8 cellular contexts compared by ENCODE assay signal in the genomic region with DNA sequence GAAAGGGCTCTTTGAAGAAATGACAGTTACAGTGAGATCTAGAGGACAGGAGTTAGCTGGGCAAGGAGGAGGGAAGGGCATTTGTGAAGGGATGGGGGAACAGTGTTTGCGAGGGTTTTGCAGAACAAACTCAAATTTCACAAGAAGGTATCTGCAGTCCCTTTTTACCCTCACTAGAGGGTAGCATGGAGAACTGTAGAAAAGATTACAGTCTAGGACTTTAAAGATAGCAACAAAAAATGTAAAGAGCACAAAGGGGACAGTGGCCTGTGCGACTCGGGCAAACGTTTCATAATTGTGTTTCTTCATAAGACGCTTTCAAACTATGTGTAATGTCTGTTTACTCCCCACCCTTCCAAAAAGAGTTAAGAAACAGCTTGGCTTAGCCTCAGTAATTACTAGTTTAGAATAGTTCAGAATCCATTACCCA. TPM values are rescaled to one million over a fixed set of nuclear protein-coding genes. Genes with fewer than 3 reads are reported as not detected.
DNase-seq lines count a peak whose midpoint lies in the region; ATAC-seq and TF ChIP-seq lines count a peak whose summit lies in the region.

No MANE protein-coding gene starts in this region.

- peak overlapping the region; percentile 35 to 94 (median 75) for H3K4me2 ChIP-seq in BLaER1 treated with 17β-estradiol and CSF1 and Interleukin-3, amounts not matched to agents 10 nM and 100 nM
- no peak overlapping the region for H3K4me2 ChIP-seq in SK-N-SH
- H3K4me2 ChIP-seq in smooth muscle cell: peak overlapping the region; percentile 18

- TF ChIP-seq CTCF in HFFc6 (IDR thresholded peaks at IDR 0.05): peak; percentile 74
- peak; percentile 63 for TF ChIP-seq CTCF in SK-N-SH (IDR thresholded peaks at IDR 0.05)
- TF ChIP-seq CTCF in fibroblast of villous mesenchyme (IDR thresholded peaks at IDR 0.05; ENCODE audit: insufficient read depth, low read depth, low read length): peak; percentile 80
- peak; percentile 54 for TF ChIP-seq CTCF in smooth muscle cell (IDR thresholded peaks at IDR 0.05; ENCODE audit: borderline replicate concordance, insufficient read depth, poor library complexity, severe bottlenecking)

- no peaks in the 10 kb centered on the region for H3K79me2 ChIP-seq in SK-N-SH (ENCODE audit: insufficient read depth)
- no peaks in the 10 kb centered on the region for H3K79me2 ChIP-seq in smooth muscle cell (ENCODE audit: low read depth)

- H3K27ac ChIP-seq in BLaER1 treated with 17β-estradiol and CSF1 and Interleukin-3, amounts not matched to agents 10 nM and 100 nM: peak overlapping the region in 8 of 11 experiments; percentile 52 to 85 (median 70); a peak in 17 of 22 replicates
- H3K27ac ChIP-seq in SK-N-SH (ENCODE audit: low read depth in 2 of 2, low read length in 1 of 2): no peak overlapping the region
- H3K27ac ChIP-seq in smooth muscle cell (ENCODE audit: low read depth): no peak overlapping the region

- H3K9me2 ChIP-seq in SK-N-SH: no peaks in the 10 kb centered on the region

- peaks cover 1% of the 10 kb centered on the region for H3K27me3 Mint-ChIP-seq in HFFc6 (ENCODE audit: insufficient read depth)
- H3K27me3 Mint-ChIP-seq in activated T-helper 2 cell treated with anti-CD3 and anti-CD28 coated beads, Interferon-gamma antibody, Interleukin-2, Interleukin-4, amounts not matched to agents 10 μg/mL and 5 μg/mL and 100 μg/mL, durations not matched to agents 14 hours and 24 hours and 36 hours (ENCODE audit: low read depth): no peaks in the 10 kb centered on the region
- no peaks in the 10 kb centered on the region for H3K27me3 Mint-ChIP-seq in activated naive CD4-positive, alpha-beta T cell treated with anti-CD3 and anti-CD28 coated beads, Interleukin-2, amount 10 ng/mL, durations not matched to agents 7 days and 5 days

- DNase-seq in HFFc6 (no peak), SK-N-SH (peak; percentile 47), fibroblast of villous mesenchyme (ENCODE audit: low read depth) (peak; percentile 79), smooth muscle cell (lab: John Stamatoyannopoulos, UW; ENCODE audit: unreplicated experiment) (no peak)
- no peak for DNase-seq in activated T-helper 2 cell treated with anti-CD3 and anti-CD28 coated beads, Interferon-gamma antibody, Interleukin-2, Interleukin-4, amounts not matched to agents 10 μg/mL and 5 μg/mL and 100 μg/mL, durations not matched to agents 14 hours and 24 hours and 36 hours (ENCODE audit: low spot score)
- no peak for DNase-seq in activated naive CD4-positive, alpha-beta T cell treated with anti-CD3 and anti-CD28 coated beads, Interleukin-2, amount 10 ng/mL, durations not matched to agents 7 days and 5 days

- H4K20me1 ChIP-seq in BLaER1 treated with 17β-estradiol and CSF1 and Interleukin-3, amounts not matched to agents 10 nM and 100 nM: no peaks in the 10 kb centered on the region
- H4K20me1 ChIP-seq in SK-N-SH (ENCODE audit: insufficient read depth) (no peaks in the 10 kb centered on the region), smooth muscle cell (ENCODE audit: low read depth) (peaks cover 5% of the 10 kb centered on the region)

- intact Hi-C loops in activated T-helper 2 cell treated with anti-CD3 and anti-CD28 coated beads, Interferon-gamma antibody, Interleukin-2, Interleukin-4, amounts not matched to agents 10 μg/mL and 5 μg/mL and 100 μg/mL, durations not matched to agents 14 hours and 24 hours and 36 hours (cut with micrococcal nuclease): no loop called here

- H3K27me3 ChIP-seq in BLaER1 treated with 17β-estradiol and CSF1 and Interleukin-3, amounts not matched to agents 10 nM and 100 nM: no peaks in the 10 kb centered on the region
- H3K27me3 ChIP-seq in SK-N-SH (ENCODE audit: insufficient read depth) (no peaks in the 10 kb centered on the region), smooth muscle cell (ENCODE audit: low read depth) (no peaks in the 10 kb centered on the region)

- 0 out of 2 replicates have a peak overlapping the region, but pooled peaks have one; percentile 5 for H3K27ac Mint-ChIP-seq in HFFc6
- H3K27ac Mint-ChIP-seq in activated T-helper 2 cell treated with anti-CD3 and anti-CD28 coated beads, Interferon-gamma antibody, Interleukin-2, Interleukin-4, amounts not matched to agents 10 μg/mL and 5 μg/mL and 100 μg/mL, durations not matched to agents 14 hours and 24 hours and 36 hours: no peak overlapping the region
- no peak overlapping the region for H3K27ac Mint-ChIP-seq in activated naive CD4-positive, alpha-beta T cell treated with anti-CD3 and anti-CD28 coated beads, Interleukin-2, amount 10 ng/mL, durations not matched to agents 7 days and 5 days

- H3K4me1 Mint-ChIP-seq in HFFc6 (ENCODE audit: low read depth): peaks cover 34% of the 10 kb centered on the region
- peaks cover 40% of the 10 kb centered on the region for H3K4me1 Mint-ChIP-seq in activated T-helper 2 cell treated with anti-CD3 and anti-CD28 coated beads, Interferon-gamma antibody, Interleukin-2, Interleukin-4, amounts not matched to agents 10 μg/mL and 5 μg/mL and 100 μg/mL, durations not matched to agents 14 hours and 24 hours and 36 hours (ENCODE audit: low read depth)
- H3K4me1 Mint-ChIP-seq in activated naive CD4-positive, alpha-beta T cell treated with anti-CD3 and anti-CD28 coated beads, Interleukin-2, amount 10 ng/mL, durations not matched to agents 7 days and 5 days: peaks cover 9% of the 10 kb centered on the region

- H3K9ac ChIP-seq in BLaER1 treated with 17β-estradiol and CSF1 and Interleukin-3, amounts not matched to agents 10 nM and 100 nM: peak overlapping the region in 8 of 11 experiments; percentile 16 to 74 (median 52); a peak in 13 of 22 replicates
- no peak overlapping the region for H3K9ac ChIP-seq in SK-N-SH
- H3K9ac ChIP-seq in smooth muscle cell (ENCODE audit: low read depth): no peak overlapping the region

- H3K36me3 Mint-ChIP-seq in HFFc6 (ENCODE audit: low read depth): peaks cover 10% of the 10 kb centered on the region
- peaks cover 42% of the 10 kb centered on the region for H3K36me3 Mint-ChIP-seq in activated T-helper 2 cell treated with anti-CD3 and anti-CD28 coated beads, Interferon-gamma antibody, Interleukin-2, Interleukin-4, amounts not matched to agents 10 μg/mL and 5 μg/mL and 100 μg/mL, durations not matched to agents 14 hours and 24 hours and 36 hours (ENCODE audit: low read depth)
- H3K36me3 Mint-ChIP-seq in activated naive CD4-positive, alpha-beta T cell treated with anti-CD3 and anti-CD28 coated beads, Interleukin-2, amount 10 ng/mL, durations not matched to agents 7 days and 5 days: peaks cover 4% of the 10 kb centered on the region

- H3K4me1 ChIP-seq in BLaER1 treated with 17β-estradiol and CSF1 and Interleukin-3, amounts not matched to agents 10 nM and 100 nM: peaks cover 27 to 90% (median 70%) of the 10 kb centered on the region in 10 experiments
- H3K4me1 ChIP-seq in SK-N-SH (ENCODE audit: control insufficient read depth in 1 of 2, insufficient read depth in 2 of 2, low read depth in 1 of 2, low read length in 1 of 2) (peaks cover 2 to 11% of the 10 kb centered on the region in 2 experiments; a peak in 2 of 4 replicates), smooth muscle cell (ENCODE audit: low read depth) (no peaks in the 10 kb centered on the region)

- ATAC-seq in HG02571 (IDR thresholded peaks at IDR 0.05; ENCODE audit: unreplicated experiment): no peak

- H2AFZ ChIP-seq in SK-N-SH (ENCODE audit: low read depth): no peak overlapping the region; the same call in 1 of the 2 replicates
- H2AFZ ChIP-seq in smooth muscle cell (ENCODE audit: low read depth): no peak overlapping the region

- H3K4me3 Mint-ChIP-seq in HFFc6: no peak overlapping the region
- no peak overlapping the region for H3K4me3 Mint-ChIP-seq in activated T-helper 2 cell treated with anti-CD3 and anti-CD28 coated beads, Interferon-gamma antibody, Interleukin-2, Interleukin-4, amounts not matched to agents 10 μg/mL and 5 μg/mL and 100 μg/mL, durations not matched to agents 14 hours and 24 hours and 36 hours (ENCODE audit: low read depth)
- no peak overlapping the region for H3K4me3 Mint-ChIP-seq in activated naive CD4-positive, alpha-beta T cell treated with anti-CD3 and anti-CD28 coated beads, Interleukin-2, amount 10 ng/mL, durations not matched to agents 7 days and 5 days

- POLR2A ChIA-PET in SK-N-SH (lab: Yijun Ruan, JAX): no interaction called here

- H3K4me3 ChIP-seq in BLaER1 treated with 17β-estradiol and CSF1 and Interleukin-3, amounts not matched to agents 10 nM and 100 nM: no peak overlapping the region
- H3K4me3 ChIP-seq in SK-N-SH (ENCODE audit: low read depth in 2 of 2, low read length in 1 of 2): no peak overlapping the region; a peak in 1 of 4 replicates
- H3K4me3 ChIP-seq in fibroblast of villous mesenchyme (ENCODE audit: low read depth, low read length): no peak overlapping the region
- H3K4me3 ChIP-seq in smooth muscle cell: no peak overlapping the region

- 62% methylated on average over 5 of the region's 5 CpGs for WGBS in SK-N-SH (ENCODE audit: low lambda C conversion rate)
- WGBS in smooth muscle cell (ENCODE audit: low lambda C conversion rate): 38% methylated on average over 5 of the region's 5 CpGs

- H3F3A ChIP-seq in SK-N-SH (replicated peaks; ENCODE audit: insufficient read depth) (no peaks in the 10 kb centered on the region), smooth muscle cell (ENCODE audit: low read depth) (peaks cover 2% of the 10 kb centered on the region)

- TF ChIP-seq RAD21 in SK-N-SH (IDR thresholded peaks at IDR 0.05; ENCODE audit: low read length): peak; percentile 69

- no peaks in the 10 kb centered on the region for H3K9me3 ChIP-seq in BLaER1 treated with 17β-estradiol and CSF1 and Interleukin-3, amounts not matched to agents 10 nM and 100 nM (replicated peaks in 1 of 11)
- no peaks in the 10 kb centered on the region for H3K9me3 ChIP-seq in SK-N-SH
- H3K9me3 ChIP-seq in smooth muscle cell (replicated peaks; ENCODE audit: low read depth): no peaks in the 10 kb centered on the region

- CTCF ChIA-PET in SK-N-SH (lab: Yijun Ruan, JAX): interaction anchor here (0.6 to 2.6 kb wide), 19 partner anchors 8 to 336 kb away, joined by 3 to 13 read pairs (median 4); partner anchors contain the start of gene ASXL1
- CTCF ChIA-PET in activated naive CD4-positive, alpha-beta T cell treated with anti-CD3 and anti-CD28 coated beads, Interleukin-2, amount 10 ng/mL, durations not matched to agents 7 days and 5 days (lab: Charles Lee): interaction anchor here (1.1 to 1.5 kb wide), 4 partner anchors 17 to 315 kb away, joined by 3 to 4 read pairs (median 3); no protein-coding TSS in a partner anchor

- peaks cover 6 to 30% (median 20%) of the 10 kb centered on the region in 11 experiments; a peak in 20 of 22 replicates for H3K36me3 ChIP-seq in BLaER1 treated with 17β-estradiol and CSF1 and Interleukin-3, amounts not matched to agents 10 nM and 100 nM
- H3K36me3 ChIP-seq in SK-N-SH (replicated peaks in 1 of 2; ENCODE audit: control insufficient read depth in 1 of 2, insufficient read depth in 2 of 2, low read length in 1 of 2) (peaks cover 0 to 18% of the 10 kb centered on the region in 2 experiments), smooth muscle cell (ENCODE audit: low read depth) (no peaks in the 10 kb centered on the region)

- no peak for TF ChIP-seq EP300 in SK-N-SH (IDR thresholded peaks at IDR 0.05; ENCODE audit: borderline replicate concordance in 1 of 2, low read depth in 1 of 2, low read length in 1 of 2)

- H3K9me3 Mint-ChIP-seq in HFFc6: no peaks in the 10 kb centered on the region
- H3K9me3 Mint-ChIP-seq in activated T-helper 2 cell treated with anti-CD3 and anti-CD28 coated beads, Interferon-gamma antibody, Interleukin-2, Interleukin-4, amounts not matched to agents 10 μg/mL and 5 μg/mL and 100 μg/mL, durations not matched to agents 14 hours and 24 hours and 36 hours: no peaks in the 10 kb centered on the region
- no peaks in the 10 kb centered on the region for H3K9me3 Mint-ChIP-seq in activated naive CD4-positive, alpha-beta T cell treated with anti-CD3 and anti-CD28 coated beads, Interleukin-2, amount 10 ng/mL, durations not matched to agents 7 days and 5 days

RNA-seq across cellular contexts. Expression of gene ASXL1, which starts 21.2 kb away (rescaled TPM):
- 10 to 100 TPM; 49.0 to 62.4 (median 54.4) TPM for total RNA-seq in HFFc6 (2021; fragmentation: NEBNext Ultra II Directional; extraction: Animal tissue kit (Norgen Biotek cat#: 25700))
- 36.6 and 44.7 TPM in 2 replicates for polyA plus RNA-seq in SK-N-SH (2012; rRNA removed)
- 16.6 and 21.0 TPM in 2 replicates for polyA plus RNA-seq in SK-N-SH (2012; cell fraction: cytosol; rRNA removed)
- 212 and 236 TPM in 2 replicates for polyA plus RNA-seq in SK-N-SH (2012; cell fraction: nucleus; rRNA removed)
- 48.0 and 61.7 TPM in 2 replicates for total RNA-seq in fibroblast of villous mesenchyme
- total RNA-seq in smooth muscle cell: 59.3 and 62.1 TPM in 2 replicates
- 46.5 and 76.4 TPM in 2 replicates for polyA plus RNA-seq in smooth muscle cell
- total RNA-seq in activated T-helper 2 cell treated with anti-CD3 and anti-CD28 coated beads, Interferon-gamma antibody, Interleukin-2, Interleukin-4, amounts not matched to agents 10 μg/mL and 5 μg/mL and 100 μg/mL, durations not matched to agents 14 hours and 24 hours and 36 hours: 141 and 145 TPM in 2 replicates

RNA-seq across cellular contexts. Expression of gene KIF3B, which starts 59.5 kb away (rescaled TPM):
- total RNA-seq in HFFc6 (2021; fragmentation: NEBNext Ultra II Directional; extraction: Animal tissue kit (Norgen Biotek cat#: 25700)): 10 to 100 TPM; 29.9 to 33.7 (median 31.9) TPM
- polyA plus RNA-seq in SK-N-SH (2012; rRNA removed) (18.6 and 23.8 TPM in 2 replicates), smooth muscle cell (8.2 and 10.2 TPM in 2 replicates)
- polyA plus RNA-seq in SK-N-SH (2012; cell fraction: cytosol; rRNA removed): 26.2 and 26.6 TPM in 2 replicates
- polyA plus RNA-seq in SK-N-SH (2012; cell fraction: nucleus; rRNA removed): 12.4 and 12.8 TPM in 2 replicates
- total RNA-seq in fibroblast of villous mesenchyme (24.2 TPM in 2 replicates), smooth muscle cell (16.7 and 20.0 TPM in 2 replicates)
- 40.6 and 42.2 TPM in 2 replicates for total RNA-seq in activated T-helper 2 cell treated with anti-CD3 and anti-CD28 coated beads, Interferon-gamma antibody, Interleukin-2, Interleukin-4, amounts not matched to agents 10 μg/mL and 5 μg/mL and 100 μg/mL, durations not matched to agents 14 hours and 24 hours and 36 hours

Comparison
In these comparisons a context has a peak if more than half of its experiments do, and no peak if none do; other contexts are left out.
1. H3K27ac ChIP-seq: peak in BLaER1 treated with 17β-estradiol and CSF1 and Interleukin-3, amounts not matched to agents 10 nM and 100 nM (8 of 11); none in SK-N-SH (0 of 2) and smooth muscle cell (single experiment).
2. H3K9ac ChIP-seq: peak in BLaER1 treated with 17β-estradiol and CSF1 and Interleukin-3, amounts not matched to agents 10 nM and 100 nM (8 of 11); none in SK-N-SH (single experiment) and smooth muscle cell (single experiment).
3. DNase-seq: peak in SK-N-SH (single experiment) and fibroblast of villous mesenchyme (single experiment); none in HFFc6 (single experiment), smooth muscle cell (single experiment), activated T-helper 2 cell treated with anti-CD3 and anti-CD28 coated beads, Interferon-gamma antibody, Interleukin-2, Interleukin-4, amounts not matched to agents 10 μg/mL and 5 μg/mL and 100 μg/mL, durations not matched to agents 14 hours and 24 hours and 36 hours (single experiment) and activated naive CD4-positive, alpha-beta T cell treated with anti-CD3 and anti-CD28 coated beads, Interleukin-2, amount 10 ng/mL, durations not matched to agents 7 days and 5 days (single experiment).
4. Peak in every context shown above with its lines, with median percentiles within 50 percentile points of each other: CTCF ChIP-seq.